ENCODE assay signal across 17 cellular contexts in the genomic region with DNA sequence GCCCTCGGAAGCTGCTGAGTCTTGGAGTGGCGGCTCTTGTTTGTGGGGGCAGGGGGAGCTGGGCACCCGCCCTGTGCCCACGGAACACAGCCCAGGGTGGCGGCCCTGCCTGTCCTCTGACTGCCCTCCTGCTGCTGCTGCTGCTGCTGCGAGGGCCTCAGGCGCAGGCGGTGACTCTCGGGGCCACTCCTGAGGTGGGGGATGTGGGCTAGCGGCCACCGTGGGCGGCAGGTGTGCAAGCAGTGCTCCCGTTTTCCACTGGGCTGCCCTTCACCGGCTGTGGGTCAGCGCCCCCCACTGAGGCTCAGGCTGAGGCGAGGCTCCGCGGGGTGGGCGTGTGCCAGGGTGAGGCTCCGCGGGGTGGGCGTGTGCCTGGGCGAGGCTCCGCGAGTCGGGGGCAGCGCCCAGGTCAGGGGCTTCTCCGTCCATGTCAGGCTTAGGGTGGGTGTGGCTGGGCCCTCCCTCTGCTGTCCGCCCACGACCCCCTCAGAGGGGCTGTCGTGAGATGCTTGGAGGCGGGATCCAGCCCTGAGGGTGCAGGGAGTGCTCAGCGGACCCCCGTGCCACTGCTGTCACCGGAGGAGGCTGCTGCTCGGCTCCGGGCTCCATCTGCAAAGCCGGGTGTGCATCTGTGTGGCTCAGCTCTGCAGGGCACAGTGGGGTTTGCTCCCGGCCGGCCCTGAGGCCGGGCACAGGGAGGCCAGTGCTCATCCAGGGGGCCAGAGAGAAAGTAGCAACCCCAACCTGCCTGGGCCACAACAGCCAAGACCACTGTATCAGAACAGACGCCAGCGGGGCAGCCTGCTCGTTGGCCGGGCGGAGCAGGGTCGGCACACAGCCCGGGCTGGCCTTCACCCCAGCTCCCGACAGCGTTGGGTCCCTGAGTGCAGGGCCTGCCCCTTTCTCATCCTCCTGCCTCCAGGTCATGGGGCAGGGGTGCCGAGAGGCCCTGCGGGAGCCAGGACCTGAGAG.
"Had no signal": no experiment of that assay in that cellular context is flagged by ENCODE, and none has a peak within 500 bp of the region (broad histone marks: within the 10 kb centered on the region; RNA-seq: fewer than 3 reads in every experiment).

No MANE protein-coding gene starts in this region.

- H3K4me1 ChIP-seq: right atrium auricular region had no signal

- H3K9me3 ChIP-seq: right atrium auricular region, stomach, thoracic aorta had no signal

- H3K36me3 Mint-ChIP-seq: activated naive CD8-positive, alpha-beta T cell treated with anti-CD3 and anti-CD28 coated beads, Interleukin-2, amount 10 ng/mL, durations not matched to agents 7 days and 5 days; immature natural killer cell; naive thymus-derived CD4-positive, alpha-beta T cell; WTC11 had no signal

- ATAC-seq: effector memory CD8-positive, alpha-beta T cell; left lobe of liver; naive thymus-derived CD4-positive, alpha-beta T cell; WTC11 had no signal

- H3K27ac Mint-ChIP-seq: activated CD4-positive, alpha-beta memory T cell treated with anti-CD3 and anti-CD28 coated beads, Interleukin-2, amount 10 ng/mL, durations not matched to agents 7 days and 5 days; activated naive CD8-positive, alpha-beta T cell treated with anti-CD3 and anti-CD28 coated beads, Interleukin-2, amount 10 ng/mL, durations not matched to agents 7 days and 5 days; immature natural killer cell had no signal

- H3K4me3 Mint-ChIP-seq: activated CD4-positive, alpha-beta memory T cell treated with anti-CD3 and anti-CD28 coated beads, Interleukin-2, amount 10 ng/mL, durations not matched to agents 7 days and 5 days; activated naive CD8-positive, alpha-beta T cell treated with anti-CD3 and anti-CD28 coated beads, Interleukin-2, amount 10 ng/mL, durations not matched to agents 7 days and 5 days; dendritic cell treated with granulocyte-macrophage colony-stimulating factor and Interleukin-4, amounts not matched to agents 40 ng/mL and 50 ng/mL, for 4 days; immature natural killer cell; naive thymus-derived CD4-positive, alpha-beta T cell; WTC11 had no signal

- H3K27me3 ChIP-seq: right atrium auricular region, stomach had no signal

- H3K9me3 Mint-ChIP-seq: activated CD4-positive, alpha-beta memory T cell treated with anti-CD3 and anti-CD28 coated beads, Interleukin-2, amount 10 ng/mL, durations not matched to agents 7 days and 5 days; activated naive CD8-positive, alpha-beta T cell treated with anti-CD3 and anti-CD28 coated beads, Interleukin-2, amount 10 ng/mL, durations not matched to agents 7 days and 5 days; dendritic cell treated with granulocyte-macrophage colony-stimulating factor and Interleukin-4, amounts not matched to agents 40 ng/mL and 50 ng/mL, for 4 days; effector memory CD8-positive, alpha-beta T cell; immature natural killer cell; WTC11 had no signal

- H3K27ac ChIP-seq: right atrium auricular region, stomach, thoracic aorta had no signal

- H3K4me3 ChIP-seq: right atrium auricular region, smooth muscle cell, stomach, thoracic aorta had no signal

- DNase-seq: activated CD4-positive, alpha-beta memory T cell treated with anti-CD3 and anti-CD28 coated beads, Interleukin-2, amount 10 ng/mL, durations not matched to agents 7 days and 5 days; activated CD4-positive, alpha-beta T cell treated with anti-CD3 and anti-CD28 coated beads for 4 hours; activated gamma-delta T cell; activated naive CD8-positive, alpha-beta T cell treated with anti-CD3 and anti-CD28 coated beads, Interleukin-2, amount 10 ng/mL, durations not matched to agents 7 days and 5 days; activated T-cell treated with anti-CD3 and anti-CD28 coated beads, Interleukin-2, amount 50 U/mL, for 48 hours; effector memory CD8-positive, alpha-beta T cell; foreskin melanocyte; immature natural killer cell; naive thymus-derived CD4-positive, alpha-beta T cell; stomach had no signal

- FAIRE-seq: TTC549 had no signal

- H3K4me2 ChIP-seq: smooth muscle cell had no signal

- H3K27me3 Mint-ChIP-seq: activated CD4-positive, alpha-beta memory T cell treated with anti-CD3 and anti-CD28 coated beads, Interleukin-2, amount 10 ng/mL, durations not matched to agents 7 days and 5 days; activated naive CD8-positive, alpha-beta T cell treated with anti-CD3 and anti-CD28 coated beads, Interleukin-2, amount 10 ng/mL, durations not matched to agents 7 days and 5 days; dendritic cell treated with granulocyte-macrophage colony-stimulating factor and Interleukin-4, amounts not matched to agents 40 ng/mL and 50 ng/mL, for 4 days; effector memory CD8-positive, alpha-beta T cell; naive thymus-derived CD4-positive, alpha-beta T cell had no signal

- H3K36me3 ChIP-seq: thoracic aorta had no signal
